In genomic region chr1:12480748-12481362, GRCh38 we compare ENCODE assay signal across 1 cellular context.
TF ChIP-seq lines count a peak whose summit lies in the region.

No MANE protein-coding gene starts in this region.

TF ChIP-seq in GM23338, 12 proteins besides CTCF, POLR2A, EP300 and RAD21 (continued from another document):
- TF ChIP-seq JUNB (IDR thresholded peaks at IDR 0.05; ENCODE audit: unreplicated experiment) (no peak), CREB1 (CRISPR knock-in tag; IDR thresholded peaks at IDR 0.05; ENCODE audit: low read depth) (no peak), POLR2AphosphoS5 (IDR thresholded peaks at IDR 0.05; ENCODE audit: low read depth) (no peak), ZNF114 (CRISPR knock-in tag; IDR thresholded peaks at IDR 0.05) (no peak), STAT1 (IDR thresholded peaks at IDR 0.05; ENCODE audit: unreplicated experiment) (no peak), REST (IDR thresholded peaks at IDR 0.05; ENCODE audit: unreplicated experiment) (no peak)
- TF ChIP-seq, protein P1, sequence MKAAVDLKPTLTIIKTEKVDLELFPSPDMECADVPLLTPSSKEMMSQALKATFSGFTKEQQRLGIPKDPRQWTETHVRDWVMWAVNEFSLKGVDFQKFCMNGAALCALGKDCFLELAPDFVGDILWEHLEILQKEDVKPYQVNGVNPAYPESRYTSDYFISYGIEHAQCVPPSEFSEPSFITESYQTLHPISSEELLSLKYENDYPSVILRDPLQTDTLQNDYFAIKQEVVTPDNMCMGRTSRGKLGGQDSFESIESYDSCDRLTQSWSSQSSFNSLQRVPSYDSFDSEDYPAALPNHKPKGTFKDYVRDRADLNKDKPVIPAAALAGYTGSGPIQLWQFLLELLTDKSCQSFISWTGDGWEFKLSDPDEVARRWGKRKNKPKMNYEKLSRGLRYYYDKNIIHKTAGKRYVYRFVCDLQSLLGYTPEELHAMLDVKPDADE (IDR thresholded peaks at IDR 0.05): no peak
